Comparison of ENCODE assay signal across 1 cellular context in the genomic region with DNA sequence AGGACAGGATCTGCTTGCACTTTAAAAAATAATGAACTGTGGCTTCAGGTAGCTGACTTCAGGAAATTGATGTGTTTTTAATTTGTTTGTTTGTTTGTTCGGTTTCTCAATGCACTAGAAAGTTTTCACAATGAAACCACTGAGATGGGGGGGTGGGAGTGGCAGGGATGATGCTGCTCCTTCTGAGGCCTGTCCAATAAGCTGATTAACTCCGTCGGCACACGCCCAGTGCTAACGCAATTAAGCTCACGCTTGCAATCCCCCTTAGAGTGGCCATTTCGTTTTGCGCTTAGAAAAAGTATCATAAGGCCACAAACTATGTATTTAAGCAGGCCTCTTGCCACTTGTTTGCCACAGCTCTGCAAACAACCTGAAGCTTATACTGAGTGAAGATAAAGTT.
TF ChIP-seq lines count a peak whose summit lies in the region.

No MANE protein-coding gene starts in this region.

TF ChIP-seq in GM23338, 12 proteins besides CTCF, POLR2A, EP300 and RAD21 (continued from another document):
- TF ChIP-seq, protein P1, sequence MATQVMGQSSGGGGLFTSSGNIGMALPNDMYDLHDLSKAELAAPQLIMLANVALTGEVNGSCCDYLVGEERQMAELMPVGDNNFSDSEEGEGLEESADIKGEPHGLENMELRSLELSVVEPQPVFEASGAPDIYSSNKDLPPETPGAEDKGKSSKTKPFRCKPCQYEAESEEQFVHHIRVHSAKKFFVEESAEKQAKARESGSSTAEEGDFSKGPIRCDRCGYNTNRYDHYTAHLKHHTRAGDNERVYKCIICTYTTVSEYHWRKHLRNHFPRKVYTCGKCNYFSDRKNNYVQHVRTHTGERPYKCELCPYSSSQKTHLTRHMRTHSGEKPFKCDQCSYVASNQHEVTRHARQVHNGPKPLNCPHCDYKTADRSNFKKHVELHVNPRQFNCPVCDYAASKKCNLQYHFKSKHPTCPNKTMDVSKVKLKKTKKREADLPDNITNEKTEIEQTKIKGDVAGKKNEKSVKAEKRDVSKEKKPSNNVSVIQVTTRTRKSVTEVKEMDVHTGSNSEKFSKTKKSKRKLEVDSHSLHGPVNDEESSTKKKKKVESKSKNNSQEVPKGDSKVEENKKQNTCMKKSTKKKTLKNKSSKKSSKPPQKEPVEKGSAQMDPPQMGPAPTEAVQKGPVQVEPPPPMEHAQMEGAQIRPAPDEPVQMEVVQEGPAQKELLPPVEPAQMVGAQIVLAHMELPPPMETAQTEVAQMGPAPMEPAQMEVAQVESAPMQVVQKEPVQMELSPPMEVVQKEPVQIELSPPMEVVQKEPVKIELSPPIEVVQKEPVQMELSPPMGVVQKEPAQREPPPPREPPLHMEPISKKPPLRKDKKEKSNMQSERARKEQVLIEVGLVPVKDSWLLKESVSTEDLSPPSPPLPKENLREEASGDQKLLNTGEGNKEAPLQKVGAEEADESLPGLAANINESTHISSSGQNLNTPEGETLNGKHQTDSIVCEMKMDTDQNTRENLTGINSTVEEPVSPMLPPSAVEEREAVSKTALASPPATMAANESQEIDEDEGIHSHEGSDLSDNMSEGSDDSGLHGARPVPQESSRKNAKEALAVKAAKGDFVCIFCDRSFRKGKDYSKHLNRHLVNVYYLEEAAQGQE (IDR thresholded peaks at IDR 0.05; ENCODE audit: unreplicated experiment), result no peak
- TF ChIP-seq, protein P2, sequence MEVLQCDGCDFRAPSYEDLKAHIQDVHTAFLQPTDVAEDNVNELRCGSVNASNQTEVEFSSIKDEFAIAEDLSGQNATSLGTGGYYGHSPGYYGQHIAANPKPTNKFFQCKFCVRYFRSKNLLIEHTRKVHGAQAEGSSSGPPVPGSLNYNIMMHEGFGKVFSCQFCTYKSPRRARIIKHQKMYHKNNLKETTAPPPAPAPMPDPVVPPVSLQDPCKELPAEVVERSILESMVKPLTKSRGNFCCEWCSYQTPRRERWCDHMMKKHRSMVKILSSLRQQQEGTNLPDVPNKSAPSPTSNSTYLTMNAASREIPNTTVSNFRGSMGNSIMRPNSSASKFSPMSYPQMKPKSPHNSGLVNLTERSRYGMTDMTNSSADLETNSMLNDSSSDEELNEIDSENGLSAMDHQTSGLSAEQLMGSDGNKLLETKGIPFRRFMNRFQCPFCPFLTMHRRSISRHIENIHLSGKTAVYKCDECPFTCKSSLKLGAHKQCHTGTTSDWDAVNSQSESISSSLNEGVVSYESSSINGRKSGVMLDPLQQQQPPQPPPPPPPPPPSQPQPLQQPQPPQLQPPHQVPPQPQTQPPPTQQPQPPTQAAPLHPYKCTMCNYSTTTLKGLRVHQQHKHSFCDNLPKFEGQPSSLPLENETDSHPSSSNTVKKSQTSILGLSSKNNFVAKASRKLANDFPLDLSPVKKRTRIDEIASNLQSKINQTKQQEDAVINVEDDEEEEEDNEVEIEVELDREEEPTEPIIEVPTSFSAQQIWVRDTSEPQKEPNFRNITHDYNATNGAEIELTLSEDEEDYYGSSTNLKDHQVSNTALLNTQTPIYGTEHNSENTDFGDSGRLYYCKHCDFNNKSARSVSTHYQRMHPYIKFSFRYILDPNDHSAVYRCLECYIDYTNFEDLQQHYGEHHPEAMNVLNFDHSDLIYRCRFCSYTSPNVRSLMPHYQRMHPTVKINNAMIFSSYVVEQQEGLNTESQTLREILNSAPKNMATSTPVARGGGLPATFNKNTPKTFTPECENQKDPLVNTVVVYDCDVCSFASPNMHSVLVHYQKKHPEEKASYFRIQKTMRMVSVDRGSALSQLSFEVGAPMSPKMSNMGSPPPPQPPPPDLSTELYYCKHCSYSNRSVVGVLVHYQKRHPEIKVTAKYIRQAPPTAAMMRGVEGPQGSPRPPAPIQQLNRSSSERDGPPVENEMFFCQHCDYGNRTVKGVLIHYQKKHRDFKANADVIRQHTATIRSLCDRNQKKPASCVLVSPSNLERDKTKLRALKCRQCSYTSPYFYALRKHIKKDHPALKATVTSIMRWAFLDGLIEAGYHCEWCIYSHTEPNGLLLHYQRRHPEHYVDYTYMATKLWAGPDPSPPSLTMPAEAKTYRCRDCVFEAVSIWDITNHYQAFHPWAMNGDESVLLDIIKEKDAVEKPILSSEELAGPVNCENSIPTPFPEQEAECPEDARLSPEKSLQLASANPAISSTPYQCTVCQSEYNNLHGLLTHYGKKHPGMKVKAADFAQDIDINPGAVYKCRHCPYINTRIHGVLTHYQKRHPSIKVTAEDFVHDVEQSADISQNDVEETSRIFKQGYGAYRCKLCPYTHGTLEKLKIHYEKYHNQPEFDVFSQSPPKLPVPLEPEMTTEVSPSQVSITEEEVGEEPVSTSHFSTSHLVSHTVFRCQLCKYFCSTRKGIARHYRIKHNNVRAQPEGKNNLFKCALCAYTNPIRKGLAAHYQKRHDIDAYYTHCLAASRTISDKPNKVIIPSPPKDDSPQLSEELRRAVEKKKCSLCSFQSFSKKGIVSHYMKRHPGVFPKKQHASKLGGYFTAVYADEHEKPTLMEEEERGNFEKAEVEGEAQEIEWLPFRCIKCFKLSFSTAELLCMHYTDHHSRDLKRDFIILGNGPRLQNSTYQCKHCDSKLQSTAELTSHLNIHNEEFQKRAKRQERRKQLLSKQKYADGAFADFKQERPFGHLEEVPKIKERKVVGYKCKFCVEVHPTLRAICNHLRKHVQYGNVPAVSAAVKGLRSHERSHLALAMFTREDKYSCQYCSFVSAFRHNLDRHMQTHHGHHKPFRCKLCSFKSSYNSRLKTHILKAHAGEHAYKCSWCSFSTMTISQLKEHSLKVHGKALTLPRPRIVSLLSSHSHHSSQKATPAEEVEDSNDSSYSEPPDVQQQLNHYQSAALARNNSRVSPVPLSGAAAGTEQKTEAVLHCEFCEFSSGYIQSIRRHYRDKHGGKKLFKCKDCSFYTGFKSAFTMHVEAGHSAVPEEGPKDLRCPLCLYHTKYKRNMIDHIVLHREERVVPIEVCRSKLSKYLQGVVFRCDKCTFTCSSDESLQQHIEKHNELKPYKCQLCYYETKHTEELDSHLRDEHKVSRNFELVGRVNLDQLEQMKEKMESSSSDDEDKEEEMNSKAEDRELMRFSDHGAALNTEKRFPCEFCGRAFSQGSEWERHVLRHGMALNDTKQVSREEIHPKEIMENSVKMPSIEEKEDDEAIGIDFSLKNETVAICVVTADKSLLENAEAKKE (CRISPR knock-in tag; IDR thresholded peaks at IDR 0.05), result no peak
- TF ChIP-seq STAT1 (IDR thresholded peaks at IDR 0.05; ENCODE audit: unreplicated experiment) (no peak), CREB1 (CRISPR knock-in tag; IDR thresholded peaks at IDR 0.05; ENCODE audit: low read depth) (no peak), NANOG (IDR thresholded peaks at IDR 0.05; ENCODE audit: borderline replicate concordance) (no peak), EZH2phosphoT487 (IDR thresholded peaks at IDR 0.05; ENCODE audit: unreplicated experiment) (no peak), EZH2 (IDR thresholded peaks at IDR 0.05; ENCODE audit: low read depth, unreplicated experiment) (no peak), ZNF114 (CRISPR knock-in tag; IDR thresholded peaks at IDR 0.05) (no peak), JUNB (IDR thresholded peaks at IDR 0.05; ENCODE audit: unreplicated experiment) (no peak)
- TF ChIP-seq, protein P3, sequence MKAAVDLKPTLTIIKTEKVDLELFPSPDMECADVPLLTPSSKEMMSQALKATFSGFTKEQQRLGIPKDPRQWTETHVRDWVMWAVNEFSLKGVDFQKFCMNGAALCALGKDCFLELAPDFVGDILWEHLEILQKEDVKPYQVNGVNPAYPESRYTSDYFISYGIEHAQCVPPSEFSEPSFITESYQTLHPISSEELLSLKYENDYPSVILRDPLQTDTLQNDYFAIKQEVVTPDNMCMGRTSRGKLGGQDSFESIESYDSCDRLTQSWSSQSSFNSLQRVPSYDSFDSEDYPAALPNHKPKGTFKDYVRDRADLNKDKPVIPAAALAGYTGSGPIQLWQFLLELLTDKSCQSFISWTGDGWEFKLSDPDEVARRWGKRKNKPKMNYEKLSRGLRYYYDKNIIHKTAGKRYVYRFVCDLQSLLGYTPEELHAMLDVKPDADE (IDR thresholded peaks at IDR 0.05), result no peak
